In the genomic region with DNA sequence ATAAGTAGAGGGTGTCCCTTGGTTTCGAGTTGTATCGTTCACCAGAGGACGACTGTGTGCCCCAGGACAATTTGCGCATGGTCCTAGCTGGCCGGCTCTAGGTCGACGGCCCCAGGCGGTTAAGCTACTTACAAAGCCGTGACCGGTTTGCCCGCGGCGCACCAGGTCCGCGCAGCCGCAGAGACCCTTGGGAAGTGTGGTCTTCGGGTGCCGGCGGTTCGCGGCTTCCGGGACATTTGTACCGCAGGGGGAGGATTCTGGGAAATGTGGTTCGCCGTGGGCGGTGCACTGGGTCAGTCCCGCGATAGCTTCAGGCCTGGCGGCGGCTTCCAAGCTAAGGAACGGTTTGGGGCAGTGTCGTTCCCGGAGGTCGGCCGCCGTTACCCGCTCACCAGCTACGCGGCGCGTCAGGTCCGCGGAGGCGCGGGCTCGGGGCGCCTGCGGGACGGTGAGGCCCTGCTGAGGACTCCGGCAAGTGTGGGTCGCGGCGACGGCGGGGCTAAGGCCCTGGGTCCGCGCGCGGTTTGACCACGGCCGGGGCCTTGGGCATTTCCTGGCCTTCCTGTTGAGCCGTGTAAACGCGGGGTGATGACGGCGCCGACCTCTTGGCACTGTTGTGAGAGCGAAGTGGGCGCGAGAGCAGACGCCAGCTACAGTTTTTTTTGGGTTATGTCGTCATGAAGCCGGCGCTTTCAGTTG, we compare ENCODE assay signal across 8 cellular contexts. TPM values are rescaled to one million over a fixed set of nuclear protein-coding genes. Genes with fewer than 3 reads are reported as not detected.
A peak's percentile ranks its signal among the peaks of the same experiment; 100 is the strongest.
DNase-seq lines count a peak whose midpoint lies in the region; ATAC-seq and TF ChIP-seq lines count a peak whose summit lies in the region.

A gene (plus strand): TSS at position 293 of the 699 bp plus-strand sequence. CDS start 1,127 bp downstream, outside the sequence.

- DNase-seq in CD1c-positive myeloid dendritic cell (ENCODE audit: extremely low spot score) (peak; percentile 98), NCI-H82 treated with DMSO at 0.1 percent for 48 hours (lab: John Stamatoyannopoulos, UW; ENCODE audit: unreplicated experiment) (peak; percentile 85), lung (ENCODE audit: low spot score) (peak; percentile 97)
- DNase-seq in activated CD8-positive, alpha-beta T cell treated with anti-CD3 and anti-CD28 coated beads, Interleukin-2, amount 10 ng/mL, durations not matched to agents 7 days and 5 days = peak; percentile 95
- DNase-seq in stimulated activated CD4-positive, alpha-beta T cell treated with anti-CD3 and anti-CD28 coated beads, TNF-alpha, amount 100 ng/mL, for 4 hours (ENCODE audit: low read depth in 3 of 3) = peak; percentile 87 to 92 (median 91)

- POLR2A ChIA-PET in activated CD8-positive, alpha-beta T cell treated with anti-CD3 and anti-CD28 coated beads, Interleukin-2, amount 10 ng/mL, durations not matched to agents 7 days and 5 days (lab: Charles Lee) = interaction anchor here (0.7 to 1.2 kb wide), 6 partner anchors 10 to 57 kb away, joined by 3 to 7 read pairs (median 4); no protein-coding TSS in a partner anchor

- H3K4me1 ChIP-seq in ectodermal cell (ENCODE audit: control insufficient read depth, insufficient read depth, low read length) (no peaks in the 10 kb centered on the region), lung (ENCODE audit: control insufficient read depth in 2 of 2, insufficient read depth in 2 of 2, low read length in 2 of 2) (peaks cover 7 to 13% of the 10 kb centered on the region in 2 donors)

- no peak for TF ChIP-seq CTCF in lung (IDR thresholded peaks at IDR 0.05; ENCODE audit: control extremely low read depth, extremely low read depth)

- H3K4me3 Mint-ChIP-seq in activated CD8-positive, alpha-beta T cell treated with anti-CD3 and anti-CD28 coated beads, Interleukin-2, amount 10 ng/mL, durations not matched to agents 7 days and 5 days = peak within 1 kb of the TSS; percentile 88

- H3K9me3 ChIP-seq in ectodermal cell (ENCODE audit: control insufficient read depth, low read length) = no peaks in the 10 kb centered on the region
- peaks cover 0 to 11% of the 10 kb centered on the region in 2 donors for H3K9me3 ChIP-seq in lung (ENCODE audit: control insufficient read depth in 2 of 2, insufficient read depth in 1 of 2, low read length in 1 of 2)

- H3K36me3 ChIP-seq in ectodermal cell (ENCODE audit: control insufficient read depth, insufficient read depth, low read length) (peaks cover 11% of the 10 kb centered on the region), lung (ENCODE audit: control insufficient read depth in 2 of 2, insufficient read depth in 2 of 2, low read length in 2 of 2) (peaks cover 7 to 13% of the 10 kb centered on the region in 2 donors)

- peaks cover 35% of the 10 kb centered on the region for H3K4me1 Mint-ChIP-seq in activated CD8-positive, alpha-beta T cell treated with anti-CD3 and anti-CD28 coated beads, Interleukin-2, amount 10 ng/mL, durations not matched to agents 7 days and 5 days (ENCODE audit: low read depth)

- 0 to 1% methylated on average over 74 of the region's 74 CpGs for WGBS in ectodermal cell, 2 experiments
- WGBS in lung, 2 donors = 0% methylated on average over 72 to 74 of the region's 74 CpGs

- H3K27me3 Mint-ChIP-seq in activated CD8-positive, alpha-beta T cell treated with anti-CD3 and anti-CD28 coated beads, Interleukin-2, amount 10 ng/mL, durations not matched to agents 7 days and 5 days (ENCODE audit: low read depth) = peaks cover 5% of the 10 kb centered on the region

- ATAC-seq in GM19397 (IDR thresholded peaks at IDR 0.05; ENCODE audit: unreplicated experiment) (peak; percentile 93), HG03571 (IDR thresholded peaks at IDR 0.05; ENCODE audit: unreplicated experiment) (peak; percentile 89), lung (ENCODE audit: insufficient read depth, low FRiP score) (peak; percentile 97)
- ATAC-seq in activated CD8-positive, alpha-beta T cell treated with anti-CD3 and anti-CD28 coated beads, Interleukin-2, amount 10 ng/mL, durations not matched to agents 7 days and 5 days = peak; percentile 89

- H3K27ac ChIP-seq in ectodermal cell (ENCODE audit: insufficient read depth, low read depth, low read length, poor library complexity, severe bottlenecking) (peak within 1 kb of the TSS; percentile 79), lung (ENCODE audit: low read depth in 1 of 2, low read length in 1 of 2) (peak within 1 kb of the TSS; percentile 98 to 100)

- H3K27me3 ChIP-seq in ectodermal cell (ENCODE audit: control insufficient read depth, insufficient read depth, low read length, poor library complexity, severe bottlenecking) (peaks cover 29% of the 10 kb centered on the region), lung (ENCODE audit: control insufficient read depth, insufficient read depth) (no peaks in the 10 kb centered on the region)

- CTCF ChIA-PET in activated CD8-positive, alpha-beta T cell treated with anti-CD3 and anti-CD28 coated beads, Interleukin-2, amount 10 ng/mL, durations not matched to agents 7 days and 5 days (lab: Charles Lee) = interaction anchor here (0.7 to 2.1 kb wide), 6 partner anchors 12 to 506 kb away, joined by 3 to 8 read pairs (median 4); a partner anchor contains a TSS

- peak within 1 kb of the TSS; percentile 98 for H3K27ac Mint-ChIP-seq in activated CD8-positive, alpha-beta T cell treated with anti-CD3 and anti-CD28 coated beads, Interleukin-2, amount 10 ng/mL, durations not matched to agents 7 days and 5 days

- H3K4me3 ChIP-seq in ectodermal cell (ENCODE audit: insufficient read depth, low read depth, low read length) (peak within 1 kb of the TSS; percentile 64), lung (peak within 1 kb of the TSS; percentile 95)

- H3K9me3 Mint-ChIP-seq in activated CD8-positive, alpha-beta T cell treated with anti-CD3 and anti-CD28 coated beads, Interleukin-2, amount 10 ng/mL, durations not matched to agents 7 days and 5 days (ENCODE audit: insufficient read depth) = peaks cover 28% of the 10 kb centered on the region

- peaks cover 65% of the 10 kb centered on the region for H3K36me3 Mint-ChIP-seq in activated CD8-positive, alpha-beta T cell treated with anti-CD3 and anti-CD28 coated beads, Interleukin-2, amount 10 ng/mL, durations not matched to agents 7 days and 5 days (ENCODE audit: low read depth)

RNA-seq across cellular contexts. Expression of the gene that starts here (rescaled TPM):
- total RNA-seq in activated CD8-positive, alpha-beta T cell treated with anti-CD3 and anti-CD28 coated beads, Interleukin-2, amount 10 ng/mL, durations not matched to agents 7 days and 5 days = 10 to 100 TPM; 18.3 to 19.1 TPM
- polyA plus RNA-seq in ectodermal cell (2013, experiment 1 of 4) = 39.6 TPM
- 42.4 TPM for polyA plus RNA-seq in ectodermal cell (2013, experiment 2 of 4)
- polyA plus RNA-seq in ectodermal cell (2013, experiment 3 of 4) = 33.0 TPM
- 40.2 TPM for polyA plus RNA-seq in ectodermal cell (2013, experiment 4 of 4)
- 10 to 100 TPM; 22.6 to 50.4 TPM for total RNA-seq in lung
- polyA plus RNA-seq in lung = 10 to 100 TPM; 10.5 to 21.2 TPM

Comparison
In these comparisons a context has a peak if more than half of its experiments do, and no peak if none do; other contexts are left out.
1. Peak in every context shown above with its lines: DNase-seq, ATAC-seq, H3K4me3 ChIP-seq and H3K27ac ChIP-seq.